In genomic region chr10:133356953-133357292, GRCh38 we compare ENCODE assay signal across 9 cellular contexts. TPM values are rescaled to one million over a fixed set of nuclear protein-coding genes. Genes with fewer than 3 reads are reported as not detected.
DNase-seq lines count a peak whose midpoint lies in the region; ATAC-seq and TF ChIP-seq lines count a peak whose summit lies in the region.
"Had no signal": no experiment of that assay in that cellular context is flagged by ENCODE, and none has a peak within 500 bp of the region (broad histone marks: within the 10 kb centered on the region; RNA-seq: fewer than 3 reads in every experiment).

No MANE protein-coding gene starts in this region.

- H3K9ac ChIP-seq in endodermal cell (ENCODE audit: extremely low read depth, low read length, poor library complexity, severe bottlenecking): peak overlapping the region; percentile 73

- DNase-seq in CD4-positive, alpha-beta T cell: no peak
- DNase-seq in MG63 (no peak), endodermal cell (no peak), H4 (ENCODE audit: low spot score) (no peak), NCI-H2107 treated with DMSO at 0.1 percent for 48 hours (lab: John Stamatoyannopoulos, UW; ENCODE audit: unreplicated experiment) (no peak), LoVo (ENCODE audit: low spot score) (no peak)

- H3K4me3 Mint-ChIP-seq in CD4-positive, alpha-beta T cell: peak overlapping the region; percentile 83
- peak overlapping the region; percentile 73 for H3K4me3 Mint-ChIP-seq in endodermal cell

- ATAC-seq in CD4-positive, alpha-beta T cell (ENCODE audit: poor library complexity): no peak
- no peak for ATAC-seq in GM18505 (IDR thresholded peaks at IDR 0.05; ENCODE audit: unreplicated experiment)

- CTCF ChIA-PET in CD4-positive, alpha-beta T cell (lab: Charles Lee): interaction anchor here (3.4 kb wide), 1 partner anchor 27 kb away, joined by 12 read pairs; no protein-coding TSS in a partner anchor

- peaks cover 2% of the 10 kb centered on the region for H3K36me3 ChIP-seq in MG63
- H3K36me3 ChIP-seq in endodermal cell (ENCODE audit: control insufficient read depth, insufficient read depth, low read length): peaks cover 16% of the 10 kb centered on the region
- H3K36me3 ChIP-seq in neuron (ENCODE audit: insufficient read depth, low read length): peaks cover 3% of the 10 kb centered on the region

- no peak for TF ChIP-seq POLR2A in GM18505 (IDR thresholded peaks at IDR 0.05; ENCODE audit: borderline replicate concordance, extremely low read depth, insufficient read depth, insufficient read length)

- no peaks in the 10 kb centered on the region for H3K27me3 Mint-ChIP-seq in CD4-positive, alpha-beta T cell
- H3K27me3 Mint-ChIP-seq in endodermal cell (ENCODE audit: insufficient read depth): peaks cover 4% of the 10 kb centered on the region

- H3K4me1 ChIP-seq in endodermal cell (ENCODE audit: control insufficient read depth, insufficient read depth, low read length) (peaks cover 13% of the 10 kb centered on the region), neuron (ENCODE audit: insufficient read depth, low read length) (peaks cover 6% of the 10 kb centered on the region)

- peaks cover 6% of the 10 kb centered on the region for H3K36me3 Mint-ChIP-seq in CD4-positive, alpha-beta T cell (ENCODE audit: low read depth)
- H3K36me3 Mint-ChIP-seq in endodermal cell (ENCODE audit: low read depth): peaks cover 9% of the 10 kb centered on the region

- no peak for TF ChIP-seq CTCF in CD4-positive, alpha-beta T cell (IDR thresholded peaks at IDR 0.05)
- no peak for TF ChIP-seq CTCF in endodermal cell (conservative IDR thresholded peaks at IDR 0.05)

- no peak overlapping the region for H3K27ac Mint-ChIP-seq in CD4-positive, alpha-beta T cell
- H3K27ac Mint-ChIP-seq in endodermal cell: no peak overlapping the region

- WGBS in endodermal cell (ENCODE audit: insufficient coverage in 1 of 2, insufficient read length in 1 of 2), 2 experiments: 16 to 17% methylated on average over 7 to 17 of the region's 17 CpGs

- no peaks in the 10 kb centered on the region for H3K9me3 ChIP-seq in CD4-positive, alpha-beta T cell (ENCODE audit: control insufficient read depth, low read length)
- H3K9me3 ChIP-seq in MG63 (no peaks in the 10 kb centered on the region), endodermal cell (ENCODE audit: control insufficient read depth, low read length) (no peaks in the 10 kb centered on the region), neuron (ENCODE audit: low read length) (no peaks in the 10 kb centered on the region)

- POLR2A ChIA-PET in CD4-positive, alpha-beta T cell (lab: Charles Lee): interaction anchor here (0.7 to 1.8 kb wide), 5 partner anchors 16 to 93 kb away, joined by 3 to 8 read pairs (median 3); partner anchors contain the start of genes CALY and ECHS1

- no peak overlapping the region for H2AFZ ChIP-seq in neuron (ENCODE audit: low read depth, low read length)

- no peak overlapping the region for H3K27ac ChIP-seq in CD4-positive, alpha-beta T cell (ENCODE audit: low read depth, low read length)
- no peak overlapping the region for H3K27ac ChIP-seq in endodermal cell (ENCODE audit: low read depth, low read length)

- no peaks in the 10 kb centered on the region for H3K27me3 ChIP-seq in CD4-positive, alpha-beta T cell (ENCODE audit: control insufficient read depth, insufficient read depth, low read length)
- no peaks in the 10 kb centered on the region for H3K27me3 ChIP-seq in MG63
- no peaks in the 10 kb centered on the region for H3K27me3 ChIP-seq in endodermal cell (ENCODE audit: control insufficient read depth, insufficient read depth, low read length, poor library complexity, severe bottlenecking)
- H3K27me3 ChIP-seq in neuron (ENCODE audit: insufficient read depth, low read length): no peaks in the 10 kb centered on the region

- H3K9me3 Mint-ChIP-seq in CD4-positive, alpha-beta T cell: no peaks in the 10 kb centered on the region
- H3K9me3 Mint-ChIP-seq in endodermal cell: no peaks in the 10 kb centered on the region

- H3K4me3 ChIP-seq in MG63 (peak overlapping the region; percentile 53), endodermal cell (ENCODE audit: low read length) (peak overlapping the region; percentile 83), neuron (ENCODE audit: low read length) (peak overlapping the region; percentile 43)

- H3K4me1 Mint-ChIP-seq in CD4-positive, alpha-beta T cell (ENCODE audit: low read depth): no peaks in the 10 kb centered on the region
- H3K4me1 Mint-ChIP-seq in endodermal cell: peaks cover 8% of the 10 kb centered on the region

- intact Hi-C loops in CD4-positive, alpha-beta T cell (cut with DNase I, micrococcal nuclease): loop anchor here in 1 of 2 experiments (2.0 kb wide), 2 partner anchors 20 to 38 kb away; partner anchors contain the start of genes CALY and MTG1

RNA-seq across cellular contexts. Expression of gene FUOM, which starts 0.9 kb away (rescaled TPM):
- total RNA-seq in CD4-positive, alpha-beta T cell: 10 to 100 TPM; 10.3 to 11.7 TPM
- 10.8 and 50.8 TPM in 2 replicates for total RNA-seq in MG63 (2014; rRNA removed; shearing (Covaris generic); ENCODE audit: low replicate concordance)
- 10 to 100 TPM; 81.0 to 83.9 TPM for total RNA-seq in endodermal cell
- 25.6 TPM for polyA plus RNA-seq in endodermal cell (2013, experiment 1 of 2)
- 26.4 TPM for polyA plus RNA-seq in endodermal cell (2013, experiment 2 of 2)
- 4.7 and 10.4 TPM in 2 replicates for total RNA-seq in H4 (2014; rRNA removed; shearing (Covaris generic))

RNA-seq across cellular contexts. Expression of gene PRAP1, which starts 9.8 kb away (rescaled TPM):
- total RNA-seq in CD4-positive, alpha-beta T cell: not detected
- total RNA-seq in MG63 (2014; rRNA removed; shearing (Covaris generic); ENCODE audit: low replicate concordance): not detected in 2 replicates
- not detected for total RNA-seq in endodermal cell
- not detected for polyA plus RNA-seq in endodermal cell (2013, experiment 1 of 2)
- polyA plus RNA-seq in endodermal cell (2013, experiment 2 of 2): not detected
- total RNA-seq in H4 (2014; rRNA removed; shearing (Covaris generic)): not detected in 2 replicates
- total RNA-seq: temporal lobe had no signal

RNA-seq across cellular contexts. Expression of gene ECHS1, which starts 16.2 kb away (rescaled TPM):
- total RNA-seq in CD4-positive, alpha-beta T cell: 1 to 10 TPM; 7.6 to 8.3 TPM
- total RNA-seq in MG63 (2014; rRNA removed; shearing (Covaris generic); ENCODE audit: low replicate concordance): 73.8 and 120 TPM in 2 replicates
- total RNA-seq in endodermal cell: 100 to 1,000 TPM in 1 of 2 donors, 10 to 100 TPM in 1; 92.3 to 102 TPM
- 91.8 TPM for polyA plus RNA-seq in endodermal cell (2013, experiment 1 of 2)
- 91.2 TPM for polyA plus RNA-seq in endodermal cell (2013, experiment 2 of 2)
- total RNA-seq in H4 (2014; rRNA removed; shearing (Covaris generic)): 148 and 156 TPM in 2 replicates

RNA-seq across cellular contexts. Expression of gene CALY, which starts 20.2 kb away (rescaled TPM):
- total RNA-seq in CD4-positive, alpha-beta T cell: 1 to 10 TPM; 3.8 to 3.9 TPM
- not detected in 2 replicates for total RNA-seq in MG63 (2014; rRNA removed; shearing (Covaris generic); ENCODE audit: low replicate concordance)
- total RNA-seq in endodermal cell: 1 to 10 TPM in 1 of 2 donors, under 1 TPM in 1; 0.75 to 1.3 TPM
- polyA plus RNA-seq in endodermal cell (2013, experiment 1 of 2): 1.5 TPM
- polyA plus RNA-seq in endodermal cell (2013, experiment 2 of 2): 1.4 TPM
- total RNA-seq in H4 (2014; rRNA removed; shearing (Covaris generic)): not detected in 2 replicates

RNA-seq across cellular contexts. Expression of gene PAOX, which starts 22.1 kb away (rescaled TPM):
- 1 to 10 TPM; 1.9 to 2.6 TPM for total RNA-seq in CD4-positive, alpha-beta T cell
- 0.54 and 0.66 TPM in 2 replicates for total RNA-seq in MG63 (2014; rRNA removed; shearing (Covaris generic); ENCODE audit: low replicate concordance)
- total RNA-seq in endodermal cell: 10 to 100 TPM in 1 of 2 donors, 1 to 10 TPM in 1; 9.7 to 11.1 TPM
- polyA plus RNA-seq in endodermal cell (2013, experiment 1 of 2): 5.4 TPM
- 5.5 TPM for polyA plus RNA-seq in endodermal cell (2013, experiment 2 of 2)
- total RNA-seq in H4 (2014; rRNA removed; shearing (Covaris generic)): not detected in 2 replicates
